In the genomic region with DNA sequence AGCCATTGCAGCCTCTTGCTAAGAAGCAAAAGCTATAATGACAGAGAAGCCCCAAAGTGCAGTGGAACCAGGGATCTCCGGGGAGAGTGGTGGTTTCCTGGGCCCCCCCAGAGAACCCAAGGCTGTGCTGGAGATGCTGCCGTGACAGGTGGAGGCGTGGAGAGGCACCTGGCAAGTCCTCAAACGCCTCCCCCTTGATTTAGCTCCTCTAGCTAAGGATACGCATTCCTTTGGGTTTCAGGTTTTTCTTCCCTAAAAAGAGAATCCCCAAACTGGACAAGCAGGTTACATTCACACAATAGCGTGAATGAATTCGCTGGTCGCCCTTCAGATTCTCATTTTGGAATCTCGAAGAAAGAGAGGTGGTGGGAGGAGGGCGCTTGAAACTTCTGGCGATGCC, we compare ENCODE assay signal across 8 cellular contexts. TPM values are rescaled to one million over a fixed set of nuclear protein-coding genes. Genes with fewer than 3 reads are reported as not detected.
A peak's percentile ranks its signal among the peaks of the same experiment; 100 is the strongest.
DNase-seq lines count a peak whose midpoint lies in the region; ATAC-seq and TF ChIP-seq lines count a peak whose summit lies in the region.

No MANE protein-coding gene starts in this region.

- no peaks in the 10 kb centered on the region for H3K36me3 ChIP-seq in cardiac muscle cell
- H3K36me3 ChIP-seq in vagina = no peaks in the 10 kb centered on the region

- H3K4me1 ChIP-seq in cardiac muscle cell (ENCODE audit: low read depth) (peaks cover 6% of the 10 kb centered on the region), mononuclear cell (ENCODE audit: insufficient read depth, low read length) (peaks cover 42% of the 10 kb centered on the region), vagina (peaks cover 36% of the 10 kb centered on the region)

- H3K4me3 ChIP-seq in cardiac muscle cell (peak overlapping the region; percentile 93), mononuclear cell (ENCODE audit: low read length) (peak overlapping the region; percentile 53), vagina (peak overlapping the region; percentile 92 to 98)

- no peak for TF ChIP-seq POLR2A in vagina (IDR thresholded peaks at IDR 0.05)

- DNase-seq in cardiac muscle cell (ENCODE audit: low read depth in 1 of 2, low spot score in 1 of 2) = no peak
- no peak for DNase-seq in left cardiac atrium
- peak; percentile 58 for DNase-seq in cerebellum (ENCODE audit: low spot score)
- DNase-seq in vagina (ENCODE audit: extremely low spot score in 2 of 2) = no peak
- DNase-seq in HuH-7.5 (ENCODE audit: low spot score) = no peak

- intact Hi-C loops in left cardiac atrium (cut with DNase I) = loop anchor here in 1 of 2 donors (10.0 kb wide), 1 partner anchor 113 kb away; no protein-coding TSS in a partner anchor
- intact Hi-C loops in vagina (cut with DNase I) = loop anchor here (10.0 kb wide), 1 partner anchor 207 kb away; no protein-coding TSS in a partner anchor

- TF ChIP-seq CTCF in cardiac muscle cell (IDR thresholded peaks at IDR 0.05; ENCODE audit: low read depth, low read length) = no peak
- no peak for TF ChIP-seq CTCF in vagina (IDR thresholded peaks at IDR 0.05)

- ATAC-seq in left cardiac atrium (no peak), HG03571 (IDR thresholded peaks at IDR 0.05; ENCODE audit: unreplicated experiment) (no peak), HG03139 (IDR thresholded peaks at IDR 0.05; ENCODE audit: unreplicated experiment) (no peak)

- no peaks in the 10 kb centered on the region for H3K27me3 ChIP-seq in cardiac muscle cell
- H3K27me3 ChIP-seq in mononuclear cell (ENCODE audit: insufficient read depth, low read length) = no peaks in the 10 kb centered on the region
- no peaks in the 10 kb centered on the region for H3K27me3 ChIP-seq in vagina

- H3K9me3 ChIP-seq in cardiac muscle cell (ENCODE audit: low read depth) (no peaks in the 10 kb centered on the region), mononuclear cell (ENCODE audit: low read depth, low read length) (no peaks in the 10 kb centered on the region), vagina (no peaks in the 10 kb centered on the region)

- H3K27ac ChIP-seq in cardiac muscle cell = peak overlapping the region; percentile 97
- peak overlapping the region; percentile 97 for H3K27ac ChIP-seq in vagina

RNA-seq across cellular contexts. Expression of gene ATP1A1, which starts 0.9 kb away (rescaled TPM):
- total RNA-seq in cardiac muscle cell (754 and 1,350 TPM in 2 replicates), left cardiac atrium (100 to 1,000 TPM; 183 to 281 TPM), cerebellum (69.9 TPM), mononuclear cell (173 TPM), vagina (358 TPM)
- 665 and 1,094 TPM in 2 replicates for polyA plus RNA-seq in cardiac muscle cell
